Comparison of ENCODE assay signal across 8 cellular contexts in genomic region chr16:75265911-75266701, GRCh38. TPM values are rescaled to one million over a fixed set of nuclear protein-coding genes. Genes with fewer than 3 reads are reported as not detected.
A peak's percentile ranks its signal among the peaks of the same experiment; 100 is the strongest.
DNase-seq lines count a peak whose midpoint lies in the region; ATAC-seq and TF ChIP-seq lines count a peak whose summit lies in the region.

No MANE protein-coding gene starts in this region.

- H3K36me3 ChIP-seq in GM23248 (ENCODE audit: low read depth): no peaks in the 10 kb centered on the region
- no peaks in the 10 kb centered on the region for H3K36me3 ChIP-seq in Karpas-422 (ENCODE audit: insufficient read depth, low read length)
- no peaks in the 10 kb centered on the region for H3K36me3 ChIP-seq in neutrophil

- H4K20me1 ChIP-seq in GM23248 (ENCODE audit: insufficient read depth) (0 out of 2 replicates have a peak, but pooled peaks cover 8% of the 10 kb centered on the region), Karpas-422 (ENCODE audit: insufficient read depth, low read depth, low read length) (peaks cover 17% of the 10 kb centered on the region; the same call in 1 of the 2 replicates)

- CTCF ChIA-PET in activated naive CD4-positive, alpha-beta T cell treated with anti-CD3 and anti-CD28 coated beads, Interleukin-2, amount 10 ng/mL, durations not matched to agents 7 days and 5 days (lab: Charles Lee): no interaction called here

- H3K27me3 ChIP-seq in GM23248 (replicated peaks; ENCODE audit: insufficient read depth) (no peaks in the 10 kb centered on the region), Karpas-422 (ENCODE audit: low read length) (no peaks in the 10 kb centered on the region), neutrophil (peaks cover 94% of the 10 kb centered on the region)

- in situ Hi-C loops in GM23248 (cut with MboI): no loop called here

- peaks cover 85% of the 10 kb centered on the region for H3K27me3 Mint-ChIP-seq in activated naive CD4-positive, alpha-beta T cell treated with anti-CD3 and anti-CD28 coated beads, Interleukin-2, amount 10 ng/mL, durations not matched to agents 7 days and 5 days
- peaks cover 20% of the 10 kb centered on the region for H3K27me3 Mint-ChIP-seq in activated T-helper 17 cell treated with anti-CD3 and anti-CD28 coated beads, Interleukin-2, amount 50 U/mL, for 72 hours
- H3K27me3 Mint-ChIP-seq in glutamatergic neuron (ENCODE audit: unreplicated experiment): peaks cover 16% of the 10 kb centered on the region

- H3K9ac ChIP-seq in GM23248 (peak overlapping the region; percentile 95), Karpas-422 (ENCODE audit: low read length) (peak overlapping the region; percentile 85)

- peaks cover 28% of the 10 kb centered on the region for H3K4me1 ChIP-seq in GM23248 (ENCODE audit: insufficient read depth)
- H3K4me1 ChIP-seq in Karpas-422 (ENCODE audit: low read length): peaks cover 19% of the 10 kb centered on the region
- peaks cover 4 to 6% of the 10 kb centered on the region in 2 experiments for H3K4me1 ChIP-seq in neutrophil (ENCODE audit: control insufficient read depth in 1 of 2, insufficient read depth in 1 of 2, low read depth in 1 of 2, low read length in 1 of 2)

- no peak for DNase-seq in activated naive CD4-positive, alpha-beta T cell treated with anti-CD3 and anti-CD28 coated beads, Interleukin-2, amount 10 ng/mL, durations not matched to agents 7 days and 5 days
- no peak for DNase-seq in activated naive CD4-positive, alpha-beta T cell (lab: John Stamatoyannopoulos, UW)
- DNase-seq in GM23248 (peak; percentile 85), Karpas-422 (peak; percentile 88), glutamatergic neuron (peak; percentile 94), Kasumi-1 (lab: John Stamatoyannopoulos, UW) (no peak)

- H3K4me3 Mint-ChIP-seq in activated naive CD4-positive, alpha-beta T cell treated with anti-CD3 and anti-CD28 coated beads, Interleukin-2, amount 10 ng/mL, durations not matched to agents 7 days and 5 days: peak overlapping the region; percentile 19
- peak overlapping the region; percentile 65 for H3K4me3 Mint-ChIP-seq in activated T-helper 17 cell treated with anti-CD3 and anti-CD28 coated beads, Interleukin-2, amount 50 U/mL, for 72 hours
- peak overlapping the region; percentile 81 for H3K4me3 Mint-ChIP-seq in glutamatergic neuron (ENCODE audit: unreplicated experiment)

- no peak for TF ChIP-seq CTCF in glutamatergic neuron (IDR thresholded peaks at IDR 0.05; ENCODE audit: partially characterized antibody, unreplicated experiment)
- TF ChIP-seq CTCF in neutrophil (IDR thresholded peaks at IDR 0.05): no peak

- H3K9me3 ChIP-seq in GM23248 (ENCODE audit: low read depth): no peaks in the 10 kb centered on the region
- H3K9me3 ChIP-seq in Karpas-422 (ENCODE audit: low read length): no peaks in the 10 kb centered on the region
- no peaks in the 10 kb centered on the region for H3K9me3 ChIP-seq in neutrophil

- ATAC-seq in activated T-helper 17 cell treated with anti-CD3 and anti-CD28 coated beads, Interleukin-2, amount 50 U/mL, for 72 hours (replicated peaks): peak; percentile 39

- no peaks in the 10 kb centered on the region for H3K9me3 Mint-ChIP-seq in activated naive CD4-positive, alpha-beta T cell treated with anti-CD3 and anti-CD28 coated beads, Interleukin-2, amount 10 ng/mL, durations not matched to agents 7 days and 5 days
- H3K9me3 Mint-ChIP-seq in activated T-helper 17 cell treated with anti-CD3 and anti-CD28 coated beads, Interleukin-2, amount 50 U/mL, for 72 hours: no peaks in the 10 kb centered on the region
- peaks cover 9% of the 10 kb centered on the region for H3K9me3 Mint-ChIP-seq in glutamatergic neuron (ENCODE audit: unreplicated experiment)

- H3K79me2 ChIP-seq in GM23248 (ENCODE audit: insufficient read depth): peaks cover 45% of the 10 kb centered on the region
- H3K79me2 ChIP-seq in Karpas-422 (ENCODE audit: low read length): no peaks in the 10 kb centered on the region

- 9 to 11% methylated on average over 47 to 55 of the region's 62 CpGs for WGBS in GM23248 (ENCODE audit: low coverage in 1 of 2, low lambda C conversion rate in 2 of 2, missing lambda C conversion rate in 2 of 2), 2 experiments

- H3K4me3 ChIP-seq in GM23248: peak overlapping the region; percentile 76
- peak overlapping the region; percentile 95 for H3K4me3 ChIP-seq in Karpas-422 (ENCODE audit: low read length)
- H3K4me3 ChIP-seq in neutrophil (ENCODE audit: low read depth in 1 of 2, low read length in 1 of 2): peak overlapping the region; percentile 39 to 53

- no peak overlapping the region for H3K27ac Mint-ChIP-seq in activated naive CD4-positive, alpha-beta T cell treated with anti-CD3 and anti-CD28 coated beads, Interleukin-2, amount 10 ng/mL, durations not matched to agents 7 days and 5 days
- H3K27ac Mint-ChIP-seq in activated T-helper 17 cell treated with anti-CD3 and anti-CD28 coated beads, Interleukin-2, amount 50 U/mL, for 72 hours: no peak overlapping the region
- H3K27ac Mint-ChIP-seq in glutamatergic neuron (ENCODE audit: unreplicated experiment): peak overlapping the region; percentile 93

- H3K4me2 ChIP-seq in GM23248 (ENCODE audit: unreplicated experiment) (peak overlapping the region; percentile 86), Karpas-422 (ENCODE audit: low read depth, low read length, poor library complexity, severe bottlenecking) (peak overlapping the region; percentile 91)

- H3K4me1 Mint-ChIP-seq in activated naive CD4-positive, alpha-beta T cell treated with anti-CD3 and anti-CD28 coated beads, Interleukin-2, amount 10 ng/mL, durations not matched to agents 7 days and 5 days: peaks cover 2% of the 10 kb centered on the region
- H3K4me1 Mint-ChIP-seq in activated T-helper 17 cell treated with anti-CD3 and anti-CD28 coated beads, Interleukin-2, amount 50 U/mL, for 72 hours: peaks cover 4% of the 10 kb centered on the region
- peaks cover 33% of the 10 kb centered on the region for H3K4me1 Mint-ChIP-seq in glutamatergic neuron (ENCODE audit: low read depth, unreplicated experiment)

- H3K36me3 Mint-ChIP-seq in activated naive CD4-positive, alpha-beta T cell treated with anti-CD3 and anti-CD28 coated beads, Interleukin-2, amount 10 ng/mL, durations not matched to agents 7 days and 5 days: no peaks in the 10 kb centered on the region
- no peaks in the 10 kb centered on the region for H3K36me3 Mint-ChIP-seq in activated T-helper 17 cell treated with anti-CD3 and anti-CD28 coated beads, Interleukin-2, amount 50 U/mL, for 72 hours (ENCODE audit: low read depth)
- no peaks in the 10 kb centered on the region for H3K36me3 Mint-ChIP-seq in glutamatergic neuron (ENCODE audit: unreplicated experiment)

- peak overlapping the region; percentile 90 for H2AFZ ChIP-seq in GM23248
- H2AFZ ChIP-seq in Karpas-422 (ENCODE audit: low read length): peak overlapping the region; percentile 100

- H3K9me2 ChIP-seq in GM23248 (ENCODE audit: insufficient read depth): no peaks in the 10 kb centered on the region
- no peaks in the 10 kb centered on the region for H3K9me2 ChIP-seq in Karpas-422 (replicated peaks; ENCODE audit: insufficient read depth, low read length)

- peak overlapping the region; percentile 71; the same call in 1 of the 2 replicates for H3K27ac ChIP-seq in GM23248
- no peak overlapping the region for H3K27ac ChIP-seq in Karpas-422 (ENCODE audit: low read length)
- H3K27ac ChIP-seq in neutrophil: no peak overlapping the region

- peaks cover 20% of the 10 kb centered on the region; the same call in 1 of the 2 replicates for H3F3A ChIP-seq in GM23248 (ENCODE audit: insufficient read depth)

RNA-seq across cellular contexts. Expression of gene BCAR1, which starts 14.7 kb away (rescaled TPM):
- total RNA-seq in GM23248 (2014; rRNA removed; shearing (Covaris generic)): 84.0 and 87.0 TPM in 2 replicates
- polyA plus RNA-seq in GM23248 (2016; fragmentation: Nextera tagmentation; extraction: Ambion mirVana): 52.9 and 56.1 TPM in 2 replicates
- total RNA-seq in Karpas-422 (2014; rRNA removed; shearing (Covaris generic); ENCODE audit: low replicate concordance): 9.2 and 20.5 TPM in 2 replicates
- under 1 TPM in 1 of 2 donors, not detected in 1; 0.58 TPM for total RNA-seq in activated T-helper 17 cell treated with anti-CD3 and anti-CD28 coated beads, Interleukin-2, amount 50 U/mL, for 72 hours
- 212 TPM for total RNA-seq in glutamatergic neuron (ENCODE audit: unreplicated experiment)

RNA-seq across cellular contexts. Expression of gene CTRB1, which starts 47.3 kb away (rescaled TPM):
- total RNA-seq in GM23248 (2014; rRNA removed; shearing (Covaris generic)): not detected in 2 replicates
- not detected in 2 replicates for polyA plus RNA-seq in GM23248 (2016; fragmentation: Nextera tagmentation; extraction: Ambion mirVana)
- not detected in 2 replicates for total RNA-seq in Karpas-422 (2014; rRNA removed; shearing (Covaris generic); ENCODE audit: low replicate concordance)
- not detected for total RNA-seq in activated T-helper 17 cell treated with anti-CD3 and anti-CD28 coated beads, Interleukin-2, amount 50 U/mL, for 72 hours
- not detected for total RNA-seq in glutamatergic neuron (ENCODE audit: unreplicated experiment)

RNA-seq across cellular contexts. Expression of gene CTRB2, which starts 59.1 kb away (rescaled TPM):
- total RNA-seq in GM23248 (2014; rRNA removed; shearing (Covaris generic)): not detected in 2 replicates
- polyA plus RNA-seq in GM23248 (2016; fragmentation: Nextera tagmentation; extraction: Ambion mirVana): not detected in 2 replicates
- not detected in 2 replicates for total RNA-seq in Karpas-422 (2014; rRNA removed; shearing (Covaris generic); ENCODE audit: low replicate concordance)
- not detected for total RNA-seq in activated T-helper 17 cell treated with anti-CD3 and anti-CD28 coated beads, Interleukin-2, amount 50 U/mL, for 72 hours
- total RNA-seq in glutamatergic neuron (ENCODE audit: unreplicated experiment): not detected

Comparison
In these comparisons a context has a peak if more than half of its experiments do, and no peak if none do; other contexts are left out.
1. DNase-seq: peak in GM23248 (single experiment), Karpas-422 (single experiment) and glutamatergic neuron (single experiment); none in activated naive CD4-positive, alpha-beta T cell treated with anti-CD3 and anti-CD28 coated beads, Interleukin-2, amount 10 ng/mL, durations not matched to agents 7 days and 5 days (single experiment), activated naive CD4-positive, alpha-beta T cell (0 of 4) and Kasumi-1 (0 of 2).
2. H3K4me3 Mint-ChIP-seq: peak in every context shown above with its lines; median percentile 81 in glutamatergic neuron; 65 in activated T-helper 17 cell treated with anti-CD3 and anti-CD28 coated beads, Interleukin-2, amount 50 U/mL, for 72 hours; 19 in activated naive CD4-positive, alpha-beta T cell treated with anti-CD3 and anti-CD28 coated beads, Interleukin-2, amount 10 ng/mL, durations not matched to agents 7 days and 5 days.
3. Peak in every context shown above with its lines, with median percentiles within 50 percentile points of each other: H3K4me3 ChIP-seq.